ENCODE assay signal across 8 cellular contexts in the genomic region with DNA sequence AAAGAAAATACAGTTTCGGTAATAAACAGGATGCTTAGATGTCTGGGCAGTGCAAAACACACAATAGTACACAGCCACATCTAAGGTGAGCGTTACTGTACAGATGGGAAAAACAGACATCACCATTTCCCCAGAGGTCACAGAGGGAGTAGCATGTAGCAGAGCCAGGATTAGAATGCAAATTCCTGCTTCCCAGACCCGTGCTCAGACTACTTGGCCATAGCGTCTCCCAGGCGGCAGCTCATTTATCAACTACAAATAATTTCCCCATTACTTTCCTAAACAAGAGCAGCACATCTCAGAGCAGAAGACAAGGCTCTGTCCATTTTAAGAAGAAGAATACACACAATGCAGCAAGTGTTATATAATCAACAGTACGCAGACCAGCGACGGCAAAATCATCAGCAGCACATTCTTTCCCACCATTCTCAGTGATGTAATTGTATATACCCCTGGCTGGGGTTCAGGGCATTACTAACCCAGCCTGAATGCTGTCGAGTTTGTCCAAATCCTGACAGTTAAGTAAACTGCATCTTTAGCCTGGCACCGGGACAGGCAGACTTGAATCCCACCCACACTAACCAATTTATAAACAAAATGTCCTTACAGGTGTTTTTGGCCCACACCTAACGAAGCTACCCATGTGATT.
DNase-seq lines count a peak whose midpoint lies in the region; ATAC-seq and TF ChIP-seq lines count a peak whose summit lies in the region.

No MANE protein-coding gene starts in this region.

- H3K27me3 ChIP-seq in HAP-1 (ENCODE audit: low read depth) (no peaks in the 10 kb centered on the region), SJSA1 (replicated peaks) (no peaks in the 10 kb centered on the region), heart right ventricle (no peaks in the 10 kb centered on the region)

- peak overlapping the region; percentile 90 for H3K27ac ChIP-seq in SJSA1
- H3K27ac ChIP-seq in heart right ventricle, result peak overlapping the region in 8 of 10 donors; percentile 7 to 64 (median 41)

- H3K4me1 ChIP-seq in HAP-1, result peaks cover 46% of the 10 kb centered on the region
- H3K4me1 ChIP-seq in SJSA1 (replicated peaks), result peaks cover 31% of the 10 kb centered on the region
- H3K4me1 ChIP-seq in heart right ventricle, result peaks cover 4 to 64% (median 29%) of the 10 kb centered on the region in 9 donors

- ATAC-seq in heart right ventricle (peak; percentile 84 to 95 (median 92)), HG02970 (IDR thresholded peaks at IDR 0.05; ENCODE audit: low FRiP score, unreplicated experiment) (no peak), HG02981 (IDR thresholded peaks at IDR 0.05; ENCODE audit: unreplicated experiment) (no peak), GM21529 (IDR thresholded peaks at IDR 0.05; ENCODE audit: unreplicated experiment) (no peak), HG02884 (IDR thresholded peaks at IDR 0.05; ENCODE audit: unreplicated experiment) (no peak)

- peak; percentile 55 to 80 for DNase-seq in HAP-1 (ENCODE audit: low spot score in 2 of 2)
- DNase-seq in SJSA1 (ENCODE audit: low read depth in 1 of 2, low spot score in 2 of 2), result peak; percentile 74 to 93
- peak in 1 of 2 donors; percentile 60 for DNase-seq in heart right ventricle
- peak; percentile 18 for DNase-seq in smooth muscle cell of the brain vasculature (ENCODE audit: low read depth, low spot score)

- H3K4me3 ChIP-seq in HAP-1 (no peak overlapping the region), SJSA1 (peak overlapping the region; percentile 7; the same call in 1 of the 2 replicates), heart right ventricle (peak overlapping the region in 5 of 10 donors; percentile 3 to 30 (median 14))

- TF ChIP-seq CTCF in heart right ventricle (IDR thresholded peaks at IDR 0.05), result peak in 4 of 9 donors; percentile 15 to 39 (median 29)

- H3K9me3 ChIP-seq in HAP-1 (no peaks in the 10 kb centered on the region), SJSA1 (replicated peaks) (no peaks in the 10 kb centered on the region), heart right ventricle (no peaks in the 10 kb centered on the region)

- no peaks in the 10 kb centered on the region for H3K36me3 ChIP-seq in HAP-1 (replicated peaks)
- peaks cover 5% of the 10 kb centered on the region for H3K36me3 ChIP-seq in SJSA1
- H3K36me3 ChIP-seq in heart right ventricle, result peaks cover 0 to 12% (median 0%) of the 10 kb centered on the region in 9 donors

- 17 to 21% methylated on average over 11 of the region's 11 CpGs for WGBS in heart right ventricle, 2 donors

- in situ Hi-C loops in HAP-1 (cut with MboI; ENCODE audit: low sequenced_read_pairs), result no loop called here

- intact Hi-C loops in heart right ventricle (cut with DNase I), result no loop called here

Comparison
In these comparisons a context has a peak if more than half of its experiments do, and no peak if none do; other contexts are left out.
1. ATAC-seq: peak in heart right ventricle (8 of 8); none in HG02970 (single experiment), HG02981 (single experiment), GM21529 (single experiment) and HG02884 (single experiment).